9 cellular contexts compared by ENCODE assay signal in genomic region chr7:47714669-47715607, GRCh38.
DNase-seq lines count a peak whose midpoint lies in the region; ATAC-seq and TF ChIP-seq lines count a peak whose summit lies in the region.
"Had no signal": no experiment of that assay in that cellular context is flagged by ENCODE, and none has a peak within 500 bp of the region (broad histone marks: within the 10 kb centered on the region; RNA-seq: fewer than 3 reads in every experiment).

No MANE protein-coding gene starts in this region.

- H2BK12ac ChIP-seq in trophoblast cell (ENCODE audit: low read length), result no peak overlapping the region

- no peaks in the 10 kb centered on the region for H3K36me3 Mint-ChIP-seq in CD14-positive monocyte
- no peaks in the 10 kb centered on the region for H3K36me3 Mint-ChIP-seq in activated naive CD8-positive, alpha-beta T cell treated with anti-CD3 and anti-CD28 coated beads, Interleukin-2, amount 50 U/mL, for 24 hours (ENCODE audit: low read depth)

- H3K9ac ChIP-seq in trophoblast cell (ENCODE audit: low read length), result no peak overlapping the region

- H3K4me3 ChIP-seq in trophoblast cell (ENCODE audit: low read depth, low read length) (no peak overlapping the region), left ventricle myocardium inferior (no peak overlapping the region)

- H3K36me3 ChIP-seq in trophoblast cell (ENCODE audit: control insufficient read depth in 1 of 2, insufficient read depth in 2 of 2, low read length in 2 of 2), result no peaks in the 10 kb centered on the region
- H3K36me3 ChIP-seq in left ventricle myocardium inferior, result no peaks in the 10 kb centered on the region

- H3K79me1 ChIP-seq in trophoblast cell (ENCODE audit: low read length), result peaks cover 7% of the 10 kb centered on the region

- no peaks in the 10 kb centered on the region for H3K79me2 ChIP-seq in trophoblast cell (ENCODE audit: control insufficient read depth, insufficient read depth, low read length, poor library complexity)

- DNase-seq in trophoblast cell (no peak), CD1c-positive myeloid dendritic cell (ENCODE audit: extremely low spot score) (no peak), CD14-positive monocyte (ENCODE audit: low spot score) (no peak), left ventricle myocardium inferior (no peak)
- no peak for DNase-seq in activated naive CD8-positive, alpha-beta T cell treated with anti-CD3 and anti-CD28 coated beads, Interleukin-2, amount 50 U/mL, for 24 hours
- DNase-seq: EL had no signal

- no peak overlapping the region for H3K23ac ChIP-seq in trophoblast cell (ENCODE audit: low read length)

- peak; percentile 89 for ATAC-seq in GM19025 (IDR thresholded peaks at IDR 0.05; ENCODE audit: low read depth, unreplicated experiment)
- ATAC-seq in HG02678 (IDR thresholded peaks at IDR 0.05; ENCODE audit: unreplicated experiment), result peak; percentile 95
- peak; percentile 92 for ATAC-seq in HG03565 (IDR thresholded peaks at IDR 0.05; ENCODE audit: unreplicated experiment)
- no peak for ATAC-seq in activated naive CD8-positive, alpha-beta T cell treated with anti-CD3 and anti-CD28 coated beads, Interleukin-2, amount 50 U/mL, for 24 hours

- TF ChIP-seq CTCF in CD14-positive monocyte (IDR thresholded peaks at IDR 0.05) (no peak), left ventricle myocardium inferior (IDR thresholded peaks at IDR 0.05; ENCODE audit: borderline replicate concordance) (no peak)

- H3K4me2 ChIP-seq in trophoblast cell (ENCODE audit: low read length), result no peak overlapping the region

- H3K9me3 ChIP-seq in trophoblast cell (ENCODE audit: insufficient read depth, low read depth, low read length) (no peaks in the 10 kb centered on the region), left ventricle myocardium inferior (replicated peaks) (no peaks in the 10 kb centered on the region)

- H3K27ac Mint-ChIP-seq in CD14-positive monocyte, result peak overlapping the region in 1 of 7 donors; percentile 60
- H3K27ac Mint-ChIP-seq in activated naive CD8-positive, alpha-beta T cell treated with anti-CD3 and anti-CD28 coated beads, Interleukin-2, amount 50 U/mL, for 24 hours, result no peak overlapping the region

- H2BK120ac ChIP-seq in trophoblast cell (ENCODE audit: insufficient read depth, low read length, poor library complexity), result peak overlapping the region; percentile 29

- no peak overlapping the region for H4K8ac ChIP-seq in trophoblast cell (ENCODE audit: low read depth, low read length)

- intact Hi-C loops in CD14-positive monocyte (cut with micrococcal nuclease), result no loop called here
- intact Hi-C loops in left ventricle myocardium inferior (cut with micrococcal nuclease), result no loop called here

- no peak overlapping the region for H4K12ac ChIP-seq in trophoblast cell (ENCODE audit: low read depth, low read length)

- H3K18ac ChIP-seq in trophoblast cell (ENCODE audit: low read length), result no peak overlapping the region

- peaks cover 3% of the 10 kb centered on the region for H3K4me1 Mint-ChIP-seq in CD14-positive monocyte
- H3K4me1 Mint-ChIP-seq in activated naive CD8-positive, alpha-beta T cell treated with anti-CD3 and anti-CD28 coated beads, Interleukin-2, amount 50 U/mL, for 24 hours, result peaks cover 7% of the 10 kb centered on the region

- H3K9me3 Mint-ChIP-seq in CD14-positive monocyte, result no peaks in the 10 kb centered on the region
- H3K9me3 Mint-ChIP-seq in activated naive CD8-positive, alpha-beta T cell treated with anti-CD3 and anti-CD28 coated beads, Interleukin-2, amount 50 U/mL, for 24 hours, result no peaks in the 10 kb centered on the region

- H2AFZ ChIP-seq in trophoblast cell (ENCODE audit: insufficient read depth, low read length, poor library complexity), result no peak overlapping the region

- no peak overlapping the region for H3K4me3 Mint-ChIP-seq in CD14-positive monocyte
- no peak overlapping the region for H3K4me3 Mint-ChIP-seq in activated naive CD8-positive, alpha-beta T cell treated with anti-CD3 and anti-CD28 coated beads, Interleukin-2, amount 50 U/mL, for 24 hours

- H3K27ac ChIP-seq in trophoblast cell (ENCODE audit: low read depth, low read length) (no peak overlapping the region), left ventricle myocardium inferior (replicated peaks) (no peak overlapping the region)

- H2BK5ac ChIP-seq in trophoblast cell (ENCODE audit: low read depth, low read length, poor library complexity), result no peak overlapping the region

- H3K4ac ChIP-seq in trophoblast cell (ENCODE audit: low read depth, low read length), result no peak overlapping the region

- H4K91ac ChIP-seq in trophoblast cell (ENCODE audit: low read depth, low read length), result no peak overlapping the region

- H3K27me3 ChIP-seq in trophoblast cell (ENCODE audit: insufficient read depth, low read length), result no peaks in the 10 kb centered on the region
- no peaks in the 10 kb centered on the region for H3K27me3 ChIP-seq in left ventricle myocardium inferior (ENCODE audit: low read depth)

- no peaks in the 10 kb centered on the region for H3K27me3 Mint-ChIP-seq in CD14-positive monocyte (ENCODE audit: low read depth in 3 of 3)
- no peaks in the 10 kb centered on the region for H3K27me3 Mint-ChIP-seq in activated naive CD8-positive, alpha-beta T cell treated with anti-CD3 and anti-CD28 coated beads, Interleukin-2, amount 50 U/mL, for 24 hours

- no peak overlapping the region for H3K14ac ChIP-seq in trophoblast cell (ENCODE audit: low read length)

- WGBS in trophoblast cell (ENCODE audit: extremely low coverage, insufficient coverage, insufficient read length), result no CpG with 5 or more reads among the region's 6 CpGs

- H3K4me1 ChIP-seq in trophoblast cell (ENCODE audit: control insufficient read depth in 1 of 2, insufficient read depth in 2 of 2, low read length in 2 of 2) (peaks cover 4 to 5% of the 10 kb centered on the region in 2 experiments), left ventricle myocardium inferior (peaks cover 12% of the 10 kb centered on the region)

- H2AK5ac ChIP-seq in trophoblast cell (ENCODE audit: low read length), result no peak overlapping the region
